ENCODE assay signal across 8 cellular contexts in genomic region chr6:45830441-45831139, GRCh38.
DNase-seq lines count a peak whose midpoint lies in the region; ATAC-seq lines count a peak whose summit lies in the region.

No MANE protein-coding gene starts in this region.

- no peaks in the 10 kb centered on the region for H3K9me3 Mint-ChIP-seq in activated T-cell treated with anti-CD3 and anti-CD28 coated beads, Interleukin-2, amount 50 U/mL, for 4 hours

- peaks cover 34% of the 10 kb centered on the region for H3K4me1 Mint-ChIP-seq in activated T-cell treated with anti-CD3 and anti-CD28 coated beads, Interleukin-2, amount 50 U/mL, for 4 hours (ENCODE audit: low read depth)

- H3K36me3 Mint-ChIP-seq in activated T-cell treated with anti-CD3 and anti-CD28 coated beads, Interleukin-2, amount 50 U/mL, for 4 hours (ENCODE audit: insufficient read depth): no peaks in the 10 kb centered on the region

- DNase-seq in GDM1 (lab: John Stamatoyannopoulos, UW): peak; percentile 56
- DNase-seq in activated T-cell treated with anti-CD3 and anti-CD28 coated beads, Interleukin-2, amount 50 U/mL, for 4 hours: no peak
- DNase-seq in stimulated activated CD4-positive, alpha-beta T cell treated with anti-CD3 and anti-CD28 coated beads, Interleukin-4, amount 100 ng/mL, for 1 hour: peak; percentile 7
- DNase-seq in HuH-7.5 (ENCODE audit: low spot score): no peak
- no peak for DNase-seq in occipital lobe (lab: John Stamatoyannopoulos, UW)
- DNase-seq in ureter (ENCODE audit: low spot score): no peak

- ATAC-seq in GM21367 (IDR thresholded peaks at IDR 0.05; ENCODE audit: unreplicated experiment) (peak; percentile 97), HG03565 (IDR thresholded peaks at IDR 0.05; ENCODE audit: unreplicated experiment) (peak; percentile 94)
- ATAC-seq in activated T-cell treated with anti-CD3 and anti-CD28 coated beads, Interleukin-2, amount 50 U/mL, for 4 hours: peak; percentile 71 to 74

- peak overlapping the region; percentile 72 for H3K4me3 Mint-ChIP-seq in activated T-cell treated with anti-CD3 and anti-CD28 coated beads, Interleukin-2, amount 50 U/mL, for 4 hours

- H3K27me3 Mint-ChIP-seq in activated T-cell treated with anti-CD3 and anti-CD28 coated beads, Interleukin-2, amount 50 U/mL, for 4 hours (ENCODE audit: low read depth): peaks cover 3% of the 10 kb centered on the region

Comparison
In these comparisons a context has a peak if more than half of its experiments do, and no peak if none do; other contexts are left out.
1. DNase-seq: peak in GDM1 (single experiment) and stimulated activated CD4-positive, alpha-beta T cell treated with anti-CD3 and anti-CD28 coated beads, Interleukin-4, amount 100 ng/mL, for 1 hour (single experiment); none in activated T-cell treated with anti-CD3 and anti-CD28 coated beads, Interleukin-2, amount 50 U/mL, for 4 hours (single experiment), HuH-7.5 (single experiment), occipital lobe (single experiment) and ureter (single experiment).
2. Peak in every context shown above with its lines, with median percentiles within 50 percentile points of each other: ATAC-seq.